Comparison of ENCODE assay signal across 8 cellular contexts in the genomic region with DNA sequence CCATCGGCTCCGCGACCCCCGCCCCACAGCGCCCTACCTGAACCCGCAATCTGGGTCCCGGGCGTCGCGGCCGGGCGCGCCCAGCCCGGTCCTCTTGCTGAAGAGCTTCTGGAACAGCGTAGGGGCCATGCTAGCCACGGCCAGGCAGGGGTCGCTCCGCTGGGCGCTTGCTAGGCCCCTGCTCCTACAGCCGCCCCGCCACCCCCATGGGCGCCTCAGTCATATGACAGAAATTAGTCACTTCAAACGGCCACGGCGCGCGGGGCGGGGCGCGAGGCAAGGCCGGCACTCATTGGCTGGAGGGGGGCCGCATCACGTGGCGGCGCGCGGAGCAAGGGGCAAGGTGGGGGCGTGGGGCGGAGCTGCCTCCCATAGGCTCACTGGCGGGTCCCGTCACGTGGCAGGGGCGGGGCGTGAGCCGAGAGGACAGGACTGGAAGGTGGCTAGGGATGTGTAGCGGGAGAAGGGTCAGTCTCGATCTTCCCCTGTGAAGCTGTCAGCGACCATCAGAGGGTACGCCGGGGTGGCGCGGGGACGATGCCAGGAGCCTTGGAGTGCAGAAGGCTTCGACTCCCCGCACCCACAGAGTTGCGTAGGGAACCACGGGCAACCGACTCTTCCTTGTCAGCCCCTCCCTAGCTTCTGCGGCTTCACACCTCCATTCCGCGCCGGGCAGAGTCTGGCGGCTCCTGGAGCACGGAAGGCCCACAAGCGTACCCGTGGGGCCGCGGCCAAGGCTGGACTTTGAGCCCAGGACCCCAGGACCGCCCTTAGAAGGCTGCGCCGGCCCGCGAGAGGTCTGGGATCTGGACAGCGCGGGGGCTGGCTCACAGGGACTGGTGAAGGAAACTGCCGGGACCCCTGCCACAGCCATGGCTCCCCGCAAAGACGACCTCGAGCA. TPM values are rescaled to one million over a fixed set of nuclear protein-coding genes. Genes with fewer than 3 reads are reported as not detected.
DNase-seq lines count a peak whose midpoint lies in the region; ATAC-seq, FAIRE-seq and TF ChIP-seq lines count a peak whose summit lies in the region.

A gene (minus strand): TSS at position 225 of the 901 bp plus-strand sequence. CDS start 96 bp downstream, at position 129.

- intact Hi-C loops in adrenal gland (cut with DNase I) = no loop called here
- intact Hi-C loops in heart right ventricle (cut with DNase I) = loop anchor here in 6 of 10 donors (1.0 to 10.0 kb wide), 6 partner anchors 92 to 162 kb away; a partner anchor contains a TSS
- intact Hi-C loops in posterior vena cava (cut with DNase I) = no loop called here
- intact Hi-C loops in upper lobe of right lung (cut with DNase I) = no loop called here

- 0 to 1% (median 0%) methylated on average over 4 to 79 of the region's 79 CpGs for WGBS in adrenal gland, 4 donors
- WGBS in heart right ventricle, 2 donors = 0 to 1% methylated on average over 78 to 79 of the region's 79 CpGs

- H3K36me3 ChIP-seq in adrenal gland (replicated peaks in 1 of 2) (no peaks in the 10 kb centered on the region), heart right ventricle (peaks cover 0 to 4% (median 0%) of the 10 kb centered on the region in 9 donors), upper lobe of right lung (no peaks in the 10 kb centered on the region)

- H3K4me3 ChIP-seq in adrenal gland = peak within 1 kb of the TSS; percentile 60 to 99 (median 84)
- peak within 1 kb of the TSS; percentile 89 to 100 (median 99) for H3K4me3 ChIP-seq in heart right ventricle
- peak within 1 kb of the TSS; percentile 94 for H3K4me3 ChIP-seq in upper lobe of right lung

- peak within 1 kb of the TSS; percentile 73 to 100 (median 98) for H3K27ac ChIP-seq in adrenal gland
- H3K27ac ChIP-seq in heart right ventricle = peak within 1 kb of the TSS; percentile 97 to 100 (median 99)
- H3K27ac ChIP-seq in upper lobe of right lung = peak within 1 kb of the TSS; percentile 99

- H3K4me1 ChIP-seq in adrenal gland (replicated peaks in 1 of 2) (peaks cover 0 to 36% of the 10 kb centered on the region in 2 donors), heart right ventricle (peaks cover 0 to 46% (median 36%) of the 10 kb centered on the region in 9 donors), upper lobe of right lung (peaks cover 8% of the 10 kb centered on the region)

- peak; percentile 98 for DNase-seq in GM12892 (ENCODE audit: insufficient read length)
- peak; percentile 96 for DNase-seq in NCI-H146 (lab: John Stamatoyannopoulos, UW)
- peak; percentile 97 to 98 (median 97) for DNase-seq in T-helper 1 cell
- peak; percentile 99 to 100 (median 100) for DNase-seq in adrenal gland
- DNase-seq in heart right ventricle = peak; percentile 99 to 100
- DNase-seq in posterior vena cava (ENCODE audit: low spot score) = peak; percentile 100
- DNase-seq in upper lobe of right lung = peak; percentile 100

- TF ChIP-seq CTCF in adrenal gland (IDR thresholded peaks at IDR 0.05) (peak in 1 of 6 experiments; percentile 4), heart right ventricle (IDR thresholded peaks at IDR 0.05) (peak in 3 of 9 donors; percentile 18 to 37 (median 23)), upper lobe of right lung (IDR thresholded peaks at IDR 0.05) (no peak)

- ATAC-seq in HG02852 (IDR thresholded peaks at IDR 0.05; ENCODE audit: unreplicated experiment) = peak; percentile 89
- peak; percentile 98 to 99 (median 99) for ATAC-seq in heart right ventricle
- peak; percentile 98 for ATAC-seq in upper lobe of right lung

- FAIRE-seq in GM12892 (lab: Jason Lieb, UNC) = peak; percentile 100

- H3K27me3 ChIP-seq in adrenal gland = no peaks in the 10 kb centered on the region
- no peaks in the 10 kb centered on the region for H3K27me3 ChIP-seq in heart right ventricle
- no peaks in the 10 kb centered on the region for H3K27me3 ChIP-seq in upper lobe of right lung

- TF ChIP-seq POLR2A in GM12892 (IDR thresholded peaks at IDR 0.05; ENCODE audit: low read depth, low read length) (peak; percentile 85), adrenal gland (IDR thresholded peaks at IDR 0.05) (peak; percentile 67 to 95)

- H3K9me3 ChIP-seq in adrenal gland (replicated peaks in 1 of 3) (no peaks in the 10 kb centered on the region), heart right ventricle (no peaks in the 10 kb centered on the region), upper lobe of right lung (no peaks in the 10 kb centered on the region)

RNA-seq across cellular contexts. Expression of the gene that starts here (rescaled TPM):
- polyA plus RNA-seq in GM12892 (2012; ENCODE audit: missing spikeins) = 12.7 TPM
- total RNA-seq in adrenal gland (10 to 100 TPM; 25.6 to 63.4 (median 40.6) TPM), heart right ventricle (10 to 100 TPM; 24.2 to 41.7 (median 34.1) TPM), posterior vena cava (10 to 100 TPM; 34.1 to 39.5 TPM), upper lobe of right lung (42.7 TPM)
- polyA plus RNA-seq in adrenal gland (10 to 100 TPM in 1 of 3 donors, 1 to 10 TPM in 2; 2.9 to 20.6 (median 7.4) TPM), heart right ventricle (1 to 10 TPM; 2.8 to 6.1 TPM)

Comparison
In these comparisons a context has a peak if more than half of its experiments do, and no peak if none do; other contexts are left out.
1. Peak in every context shown above with its lines: DNase-seq, ATAC-seq, H3K4me3 ChIP-seq and H3K27ac ChIP-seq.
2. intact Hi-C loops: an anchor here in heart right ventricle (1.0 to 10.0 kb wide); none called in adrenal gland, posterior vena cava and upper lobe of right lung.